In genomic region chr3:156826144-156826895, GRCh38 we compare ENCODE assay signal across 8 cellular contexts. TPM values are rescaled to one million over a fixed set of nuclear protein-coding genes. Genes with fewer than 3 reads are reported as not detected.
A peak's percentile ranks its signal among the peaks of the same experiment; 100 is the strongest.
DNase-seq lines count a peak whose midpoint lies in the region; ATAC-seq and TF ChIP-seq lines count a peak whose summit lies in the region.

TSS of gene LEKR1 (plus strand) at chr3:156826353. CDS start at chr3:156829330, 2,977 bp downstream.

- H3K4me3 ChIP-seq in brain microvascular endothelial cell (ENCODE audit: low read depth, low read length) (peak within 1 kb of the TSS; percentile 63), iPS-15b (ENCODE audit: low read depth, low read length) (peak within 1 kb of the TSS; percentile 72), gastrocnemius medialis (peak within 1 kb of the TSS; percentile 66 to 84 (median 80))

- H3K9me3 ChIP-seq in iPS-15b (ENCODE audit: control insufficient read depth, insufficient read depth, low read length) (no peaks in the 10 kb centered on the region), gastrocnemius medialis (no peaks in the 10 kb centered on the region)

- in situ Hi-C loops in brain microvascular endothelial cell (cut with HindIII; ENCODE audit: low pct_ligation_motif_present, low sequenced_read_pairs) (no loop called here), gastrocnemius medialis (cut with MboI; ENCODE audit: low sequenced_read_pairs in 4 of 4) (loop anchor here in 2 of 4 donors (10.0 kb wide), 2 partner anchors 142 to 258 kb away; no protein-coding TSS in a partner anchor)

- H3K4me1 ChIP-seq in iPS-15b (ENCODE audit: control insufficient read depth, insufficient read depth, low read length) = peaks cover 11% of the 10 kb centered on the region
- H3K4me1 ChIP-seq in gastrocnemius medialis = peaks cover 7 to 8% of the 10 kb centered on the region in 2 donors

- H3K27ac ChIP-seq in brain microvascular endothelial cell (peak within 1 kb of the TSS; percentile 95), gastrocnemius medialis (peak within 1 kb of the TSS; percentile 79 to 90 (median 82))

- H3K9ac ChIP-seq in iPS-15b (ENCODE audit: low read depth, low read length) = no peak within 1 kb of the TSS

- peak; percentile 74 for TF ChIP-seq POLR2A in GM15510 (IDR thresholded peaks at IDR 0.05; ENCODE audit: borderline replicate concordance, extremely low read depth, insufficient read length)
- TF ChIP-seq POLR2A in gastrocnemius medialis (IDR thresholded peaks at IDR 0.05) = peak; percentile 72 to 76

- TF ChIP-seq CTCF in brain microvascular endothelial cell (IDR thresholded peaks at IDR 0.05; ENCODE audit: low read depth, low read length, missing control alignments) = no peak
- TF ChIP-seq CTCF in gastrocnemius medialis (IDR thresholded peaks at IDR 0.05 in 4 of 5, conservative IDR thresholded peaks at IDR 0.05 in 1 of 5) = no peak

- intact Hi-C loops in gastrocnemius medialis (cut with DNase I; ENCODE audit: low total_unique reads) = no loop called here

- ATAC-seq in HG02759 (IDR thresholded peaks at IDR 0.05; ENCODE audit: unreplicated experiment) (peak; percentile 95), gastrocnemius medialis (peak; percentile 92 to 94)

- H3K36me3 ChIP-seq in brain microvascular endothelial cell (replicated peaks) = no peaks in the 10 kb centered on the region
- no peaks in the 10 kb centered on the region for H3K36me3 ChIP-seq in iPS-15b (ENCODE audit: control insufficient read depth, insufficient read depth, low read length)
- no peaks in the 10 kb centered on the region for H3K36me3 ChIP-seq in gastrocnemius medialis

- H3K27me3 ChIP-seq in brain microvascular endothelial cell (replicated peaks) (no peaks in the 10 kb centered on the region), iPS-15b (ENCODE audit: control insufficient read depth, insufficient read depth, low read length) (peaks cover 61% of the 10 kb centered on the region), gastrocnemius medialis (no peaks in the 10 kb centered on the region)

- DNase-seq in NCI-H1930 (lab: John Stamatoyannopoulos, UW) = peak; percentile 70 to 74
- peak; percentile 22 for DNase-seq in UCSD-AML1 (lab: John Stamatoyannopoulos, UW; ENCODE audit: unreplicated experiment)
- peak; percentile 97 for DNase-seq in brain microvascular endothelial cell
- peak; percentile 68 to 69 for DNase-seq in gastrocnemius medialis
- DNase-seq in NCI-H1048 (lab: John Stamatoyannopoulos, UW) = no peak

RNA-seq across cellular contexts. Expression of gene LEKR1, which starts in this region (rescaled TPM):
- under 1 TPM in 2 of 4 donors, not detected in 2; 0.20 to 0.56 TPM for total RNA-seq in gastrocnemius medialis

Comparison
In these comparisons a context has a peak if more than half of its experiments do, and no peak if none do; other contexts are left out.
1. Peak in DNase-seq, ATAC-seq, H3K4me3 ChIP-seq and H3K27ac ChIP-seq in gastrocnemius medialis; RNA of the gene not detected or under 1 TPM.